8 cellular contexts compared by ENCODE assay signal in the genomic region with DNA sequence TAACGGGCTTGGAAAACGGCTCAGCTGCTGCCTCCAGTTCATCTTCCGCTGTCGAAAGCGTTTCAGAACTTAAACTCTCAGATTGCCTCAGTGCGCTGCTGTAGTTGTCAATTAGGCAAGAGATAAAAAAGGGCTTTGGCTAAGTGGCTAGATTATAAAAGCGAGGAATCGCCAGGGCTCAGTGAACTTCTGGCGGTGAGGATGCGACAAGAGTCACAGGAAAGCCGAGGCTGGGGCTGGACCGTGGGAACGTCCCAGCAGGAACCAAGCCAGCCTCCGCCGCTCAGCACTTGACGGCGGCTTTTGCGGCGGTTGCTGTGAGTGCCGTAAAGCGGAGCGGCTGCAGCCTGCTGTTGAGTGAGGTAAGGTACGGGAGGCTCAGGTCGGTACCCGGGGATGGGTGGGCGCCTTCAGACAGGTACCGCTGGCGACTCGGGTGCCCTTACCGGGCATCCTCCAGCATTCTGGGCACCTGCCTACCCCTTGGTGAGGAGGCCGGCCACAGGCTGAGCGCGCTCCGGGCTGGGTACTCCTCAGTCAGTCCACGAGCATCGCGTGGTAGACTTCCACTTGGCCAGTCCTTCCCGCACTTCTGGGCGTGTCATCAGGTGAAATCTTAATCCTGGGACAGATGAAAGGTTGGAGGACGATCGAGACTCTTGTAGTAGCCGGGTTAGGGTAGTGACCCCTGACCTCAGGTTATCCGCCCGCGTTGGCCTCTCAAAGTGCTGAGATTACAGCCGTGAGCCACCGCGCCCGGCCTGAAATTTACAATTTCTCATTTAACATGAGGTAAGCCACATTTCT. TPM values are rescaled to one million over a fixed set of nuclear protein-coding genes. Genes with fewer than 3 reads are reported as not detected.
A peak's percentile ranks its signal among the peaks of the same experiment; 100 is the strongest.
DNase-seq lines count a peak whose midpoint lies in the region; ATAC-seq and TF ChIP-seq lines count a peak whose summit lies in the region.

A gene (plus strand): TSS at position 328 of the 807 bp plus-strand sequence. CDS start 16,902 bp downstream, outside the sequence.

- peaks cover 24% of the 10 kb centered on the region for H3K36me3 Mint-ChIP-seq in activated CD8-positive, alpha-beta memory T cell treated with anti-CD3 and anti-CD28 coated beads, Interleukin-2, amount 10 ng/mL, durations not matched to agents 7 days and 5 days
- H3K36me3 Mint-ChIP-seq in mesothelial cell of epicardium: peaks cover 22% of the 10 kb centered on the region

- peak within 1 kb of the TSS; percentile 85 for H3K9ac ChIP-seq in NT2/D1 (ENCODE audit: insufficient read length, low read depth)

- H3K4me1 ChIP-seq in NT2/D1 (ENCODE audit: insufficient read depth, insufficient read length): no peaks in the 10 kb centered on the region

- peaks cover 14% of the 10 kb centered on the region for H3K27me3 ChIP-seq in NT2/D1 (ENCODE audit: insufficient read depth, insufficient read length)

- TF ChIP-seq CTCF in mesothelial cell of epicardium (IDR thresholded peaks at IDR 0.05; ENCODE audit: unreplicated experiment): no peak

- H3K4me1 Mint-ChIP-seq in activated CD8-positive, alpha-beta memory T cell treated with anti-CD3 and anti-CD28 coated beads, Interleukin-2, amount 10 ng/mL, durations not matched to agents 7 days and 5 days: peaks cover 19% of the 10 kb centered on the region
- peaks cover 15% of the 10 kb centered on the region for H3K4me1 Mint-ChIP-seq in mesothelial cell of epicardium

- H3K4me3 ChIP-seq in NT2/D1 (ENCODE audit: insufficient read length, low read depth): peak within 1 kb of the TSS; percentile 90

- H3K27ac Mint-ChIP-seq in activated CD8-positive, alpha-beta memory T cell treated with anti-CD3 and anti-CD28 coated beads, Interleukin-2, amount 10 ng/mL, durations not matched to agents 7 days and 5 days: peak within 1 kb of the TSS; percentile 83
- peak within 1 kb of the TSS; percentile 89 for H3K27ac Mint-ChIP-seq in mesothelial cell of epicardium

- H3K4me3 Mint-ChIP-seq in activated CD8-positive, alpha-beta memory T cell treated with anti-CD3 and anti-CD28 coated beads, Interleukin-2, amount 10 ng/mL, durations not matched to agents 7 days and 5 days: peak within 1 kb of the TSS; percentile 96
- peak within 1 kb of the TSS; percentile 92 for H3K4me3 Mint-ChIP-seq in mesothelial cell of epicardium

- DNase-seq in COR-L47 (lab: John Stamatoyannopoulos, UW) (peak; percentile 72), HS-27A (ENCODE audit: low read depth) (peak; percentile 42), NT2/D1 (ENCODE audit: low read depth, low spot score) (peak; percentile 84), mesothelial cell of epicardium (ENCODE audit: low spot score in 2 of 2, unreplicated experiment in 2 of 2) (peak; percentile 63 to 82)
- DNase-seq in activated CD8-positive, alpha-beta memory T cell treated with anti-CD3 and anti-CD28 coated beads, Interleukin-2, amount 10 ng/mL, durations not matched to agents 7 days and 5 days: peak; percentile 90
- DNase-seq in stimulated activated CD8-positive, alpha-beta memory T cell treated with anti-CD3 and anti-CD28 coated beads, Interleukin-15, amount 100 ng/mL, for 48 hours (ENCODE audit: low read depth in 2 of 2): peak; percentile 74 to 75

- ATAC-seq in GM19468 (IDR thresholded peaks at IDR 0.05; ENCODE audit: extremely low read depth, unreplicated experiment): peak; percentile 96
- peak; percentile 98 for ATAC-seq in activated CD8-positive, alpha-beta memory T cell treated with anti-CD3 and anti-CD28 coated beads, Interleukin-2, amount 10 ng/mL, durations not matched to agents 7 days and 5 days

- H3K36me3 ChIP-seq in NT2/D1 (ENCODE audit: insufficient read depth, insufficient read length, low read length): peaks cover 10% of the 10 kb centered on the region

- peaks cover 8% of the 10 kb centered on the region for H3K9me3 Mint-ChIP-seq in activated CD8-positive, alpha-beta memory T cell treated with anti-CD3 and anti-CD28 coated beads, Interleukin-2, amount 10 ng/mL, durations not matched to agents 7 days and 5 days (ENCODE audit: low read depth)
- peaks cover 28% of the 10 kb centered on the region for H3K9me3 Mint-ChIP-seq in mesothelial cell of epicardium

- no peaks in the 10 kb centered on the region for H3K27me3 Mint-ChIP-seq in activated CD8-positive, alpha-beta memory T cell treated with anti-CD3 and anti-CD28 coated beads, Interleukin-2, amount 10 ng/mL, durations not matched to agents 7 days and 5 days
- H3K27me3 Mint-ChIP-seq in mesothelial cell of epicardium (ENCODE audit: low read depth): no peaks in the 10 kb centered on the region

- in situ Hi-C loops in endometrial microvascular endothelial cells (cut with HindIII; ENCODE audit: inconsistent ontology term, low pct_unique_long_range_greater_than_20kb, low sequenced_read_pairs): no loop called here

- CTCF ChIA-PET in activated CD8-positive, alpha-beta memory T cell treated with anti-CD3 and anti-CD28 coated beads, Interleukin-2, amount 10 ng/mL, durations not matched to agents 7 days and 5 days (lab: Charles Lee): no interaction called here

- H3K9me3 ChIP-seq in NT2/D1 (ENCODE audit: insufficient read depth, low read length): peaks cover 20% of the 10 kb centered on the region

RNA-seq across cellular contexts. Expression of the gene that starts here (rescaled TPM):
- 10 to 100 TPM; 11.8 to 16.4 TPM for total RNA-seq in activated CD8-positive, alpha-beta memory T cell treated with anti-CD3 and anti-CD28 coated beads, Interleukin-2, amount 10 ng/mL, durations not matched to agents 7 days and 5 days
- 12.1 TPM for total RNA-seq in endometrial microvascular endothelial cells (ENCODE audit: inconsistent ontology term)
- total RNA-seq in mesothelial cell of epicardium: 26.8 to 29.6 TPM (median 29.2 TPM) in 3 replicates

Comparison
In these comparisons a context has a peak if more than half of its experiments do, and no peak if none do; other contexts are left out.
1. Peak in every context shown above with its lines: DNase-seq, ATAC-seq and H3K4me3 ChIP-seq.